In the genomic region with DNA sequence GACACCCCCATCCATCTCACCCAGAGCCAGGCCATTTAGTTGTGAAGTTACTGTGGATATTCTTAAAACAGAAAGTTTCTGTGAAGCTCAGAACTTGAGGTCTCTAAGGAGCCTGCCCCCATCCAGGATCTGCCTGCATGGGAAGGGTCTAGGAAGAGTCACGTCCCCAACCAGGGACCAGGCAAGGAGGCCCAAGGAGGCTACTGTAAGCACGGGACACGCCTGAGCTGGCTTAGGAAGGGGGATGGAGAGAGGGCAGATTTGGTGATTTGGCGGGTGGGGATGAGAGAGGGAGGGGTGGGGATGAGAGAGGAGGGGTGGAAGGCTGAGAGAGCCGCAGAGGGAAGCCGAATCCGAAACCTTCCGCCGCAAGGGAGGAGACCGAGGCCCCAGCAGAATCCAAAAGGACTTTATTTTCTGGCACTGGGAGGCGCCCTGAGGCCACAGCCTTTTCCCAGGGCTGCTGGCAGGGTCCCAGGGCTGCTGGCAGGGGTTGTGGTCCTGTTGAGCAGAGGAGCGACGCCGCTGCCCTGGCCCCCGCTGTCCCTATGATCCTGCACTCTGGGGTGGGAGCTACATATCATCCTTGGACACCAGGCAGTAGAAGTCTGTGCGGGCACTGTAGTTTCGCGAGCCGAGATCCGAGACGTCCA, we compare ENCODE assay signal across 12 cellular contexts. TPM values are rescaled to one million over a fixed set of nuclear protein-coding genes. Genes with fewer than 3 reads are reported as not detected.
A peak's percentile ranks its signal among the peaks of the same experiment; 100 is the strongest.
DNase-seq lines count a peak whose midpoint lies in the region; ATAC-seq and TF ChIP-seq lines count a peak whose summit lies in the region.
"Had no signal": no experiment of that assay in that cellular context is flagged by ENCODE, and none has a peak within 500 bp of the region (broad histone marks: within the 10 kb centered on the region; RNA-seq: fewer than 3 reads in every experiment).

No MANE protein-coding gene starts in this region.

- peaks cover 5% of the 10 kb centered on the region for H3K9me3 ChIP-seq in WERI-Rb-1 (ENCODE audit: severe bottlenecking)
- H3K9me3 ChIP-seq in psoas muscle: no peaks in the 10 kb centered on the region
- H3K9me3 ChIP-seq: prostate gland had no signal

- H3K4me1 ChIP-seq in psoas muscle: peaks cover 8% of the 10 kb centered on the region

- H3K27me3 ChIP-seq in H7 (ENCODE audit: control insufficient read depth, insufficient read depth, low read length) (no peaks in the 10 kb centered on the region), WERI-Rb-1 (ENCODE audit: insufficient read depth, low read depth, severe bottlenecking) (no peaks in the 10 kb centered on the region), psoas muscle (ENCODE audit: insufficient read depth in 3 of 3, low read length in 2 of 3) (peaks cover 0 to 25% (median 0%) of the 10 kb centered on the region in 3 donors)

- TF ChIP-seq CTCF in WERI-Rb-1 (IDR thresholded peaks at IDR 0.05; ENCODE audit: low read depth, low read length) (peak; percentile 35; the same call in 1 of the 2 replicates), psoas muscle (IDR thresholded peaks at IDR 0.05) (no peak)

- H3K36me3 ChIP-seq in H7 (replicated peaks; ENCODE audit: control insufficient read depth, insufficient read depth, low read length): no peaks in the 10 kb centered on the region
- no peaks in the 10 kb centered on the region for H3K36me3 ChIP-seq in WERI-Rb-1
- no peaks in the 10 kb centered on the region for H3K36me3 ChIP-seq in psoas muscle (ENCODE audit: insufficient read depth in 1 of 2, low read depth in 1 of 2)
- H3K36me3 ChIP-seq: prostate gland had no signal

- DNase-seq in H7 (peak; percentile 60), WERI-Rb-1 (no peak), head of caudate nucleus (peak in 37 of 42 donors; percentile 19 to 79 (median 52)), psoas muscle (peak; percentile 65 to 82), NCI-H1436 treated with DMSO at 0.1 percent for 48 hours (lab: John Stamatoyannopoulos, UW) (no peak), SK-N-DZ (ENCODE audit: low spot score) (no peak), SKM-1 treated with dmso at 0.1 percent for 144 hours (lab: John Stamatoyannopoulos, UW; ENCODE audit: unreplicated experiment) (no peak), NCI-H748 (lab: John Stamatoyannopoulos, UW; ENCODE audit: unreplicated experiment) (no peak)
- DNase-seq: NCI-H2081 treated with DMSO at 0.1 percent for 48 hours; stimulated activated naive CD4-positive, alpha-beta T cell treated with Interleukin-2 at 50 U/mL for 16 hours had no signal

- intact Hi-C loops in head of caudate nucleus (cut with DNase I) (no loop called here), psoas muscle (cut with DNase I) (no loop called here)

- WGBS in psoas muscle, 3 donors: 43 to 66% (median 47%) methylated on average over 21 of the region's 21 CpGs

- H3K4me3 ChIP-seq in H7 (ENCODE audit: insufficient read depth, low read depth, low read length) (no peak overlapping the region), WERI-Rb-1 (ENCODE audit: low read depth, low read length) (no peak overlapping the region), psoas muscle (peak overlapping the region; percentile 74)
- H3K4me3 ChIP-seq: prostate gland had no signal

- H3K27ac ChIP-seq in WERI-Rb-1: no peak overlapping the region
- H3K27ac ChIP-seq in psoas muscle: no peak overlapping the region
- H3K27ac ChIP-seq: prostate gland had no signal

- peak in 1 of 4 donors; percentile 15 for ATAC-seq in psoas muscle

RNA-seq across cellular contexts. Expression of a gene that starts 9.3 kb away (rescaled TPM):
- 39.5 and 44.9 TPM in 2 replicates for total RNA-seq in H7 (2014; rRNA removed; shearing (Covaris generic))
- 10 to 100 TPM in 3 of 4 donors, 1 to 10 TPM in 1; 9.9 to 15.9 (median 10.8) TPM for total RNA-seq in psoas muscle
- polyA plus RNA-seq in psoas muscle: 10 to 100 TPM; 19.2 to 28.1 (median 20.3) TPM
- polyA plus RNA-seq in SK-N-DZ (2014; cell fraction: cytosol; rRNA removed): 27.0 and 30.5 TPM in 2 replicates
- polyA plus RNA-seq in SK-N-DZ (2014; cell fraction: nucleus; rRNA removed): 46.1 and 50.0 TPM in 2 replicates

RNA-seq across cellular contexts. Expression of a gene that starts 11.4 kb away (rescaled TPM):
- 2.1 and 3.6 TPM in 2 replicates for total RNA-seq in H7 (2014; rRNA removed; shearing (Covaris generic))
- total RNA-seq in psoas muscle: under 1 TPM in 3 of 4 donors, not detected in 1; 0.15 to 0.75 (median 0.25) TPM
- polyA plus RNA-seq in psoas muscle: under 1 TPM in 2 of 3 donors, not detected in 1; 0.10 to 0.13 TPM
- 1.7 and 3.2 TPM in 2 replicates for polyA plus RNA-seq in SK-N-DZ (2014; cell fraction: cytosol; rRNA removed)
- polyA plus RNA-seq in SK-N-DZ (2014; cell fraction: nucleus; rRNA removed): 9.4 and 10.9 TPM in 2 replicates
- total RNA-seq: T-helper 2 cell treated with Interferon-gamma antibody and Interleukin-4, amounts not matched to agents 100 ng/mL and 5 ng/mL, for 36 hours had no signal

RNA-seq across cellular contexts. Expression of a gene that starts 36.1 kb away (rescaled TPM):
- total RNA-seq in H7 (2014; rRNA removed; shearing (Covaris generic)): 56.0 and 62.6 TPM in 2 replicates
- under 1 TPM in 3 of 4 donors, not detected in 1; 0.06 to 0.12 (median 0.06) TPM for total RNA-seq in psoas muscle
- polyA plus RNA-seq in psoas muscle: under 1 TPM; 0.04 to 0.27 (median 0.05) TPM
- polyA plus RNA-seq in SK-N-DZ (2014; cell fraction: cytosol; rRNA removed): 98.6 and 101 TPM in 2 replicates
- polyA plus RNA-seq in SK-N-DZ (2014; cell fraction: nucleus; rRNA removed): 768 and 918 TPM in 2 replicates

RNA-seq across cellular contexts. Expression of a gene that starts 36.4 kb away (rescaled TPM):
- 0.83 and 2.2 TPM in 2 replicates for total RNA-seq in H7 (2014; rRNA removed; shearing (Covaris generic))
- under 1 TPM in 3 of 4 donors, not detected in 1; 0.09 to 0.59 (median 0.46) TPM for total RNA-seq in psoas muscle
- under 1 TPM; 0.10 to 0.15 (median 0.10) TPM for polyA plus RNA-seq in psoas muscle
- polyA plus RNA-seq in SK-N-DZ (2014; cell fraction: cytosol; rRNA removed): 0.06 TPM in 1 of 2 replicates, not detected in the other
- 3.1 and 5.7 TPM in 2 replicates for polyA plus RNA-seq in SK-N-DZ (2014; cell fraction: nucleus; rRNA removed)

RNA-seq across cellular contexts. Expression of a gene that starts 44.6 kb away (rescaled TPM):
- total RNA-seq in H7 (2014; rRNA removed; shearing (Covaris generic)): 40.9 and 47.5 TPM in 2 replicates
- total RNA-seq in psoas muscle: 10 to 100 TPM; 15.8 to 21.1 (median 20.3) TPM
- 10 to 100 TPM; 11.8 to 26.0 (median 15.4) TPM for polyA plus RNA-seq in psoas muscle
- polyA plus RNA-seq in SK-N-DZ (2014; cell fraction: cytosol; rRNA removed): 30.7 and 43.2 TPM in 2 replicates
- polyA plus RNA-seq in SK-N-DZ (2014; cell fraction: nucleus; rRNA removed): 199 and 249 TPM in 2 replicates

Comparison
In these comparisons a context has a peak if more than half of its experiments do, and no peak if none do; other contexts are left out.
1. DNase-seq: peak in H7 (single experiment), head of caudate nucleus (37 of 42) and psoas muscle (2 of 2); none in WERI-Rb-1 (single experiment), NCI-H1436 treated with DMSO at 0.1 percent for 48 hours (single experiment), SK-N-DZ (single experiment), SKM-1 treated with dmso at 0.1 percent for 144 hours (single experiment) and NCI-H748 (single experiment).
2. RNA of a gene that starts 36.1 kb away (total RNA-seq): 56.0 to 62.6 TPM in H7; 0.06 to 0.12 TPM in psoas muscle; every median in the first group is over 10 times any median in the second.